19 cellular contexts compared by ENCODE assay signal in genomic region chr7:1298051-1298937, GRCh38.
"Had no signal": no experiment of that assay in that cellular context is flagged by ENCODE, and none has a peak within 500 bp of the region (broad histone marks: within the 10 kb centered on the region; RNA-seq: fewer than 3 reads in every experiment).

No MANE protein-coding gene starts in this region.

- H3K4me3 ChIP-seq: ascending aorta, esophagus muscularis mucosa, gastroesophageal sphincter, sigmoid colon, stomach, upper lobe of left lung had no signal

- H3K9ac ChIP-seq: parathyroid adenoma had no signal

- H3K36me3 ChIP-seq: ascending aorta, esophagus muscularis mucosa, gastroesophageal sphincter, sigmoid colon, stomach, upper lobe of left lung had no signal

- H3K27ac ChIP-seq: ascending aorta, esophagus muscularis mucosa, gastroesophageal sphincter, parathyroid adenoma, sigmoid colon, stomach, upper lobe of left lung had no signal

- DNase-seq: activated CD4-positive, alpha-beta T cell treated with anti-CD3 and anti-CD28 coated beads for 48 hours; activated CD4-positive, CD25-positive, alpha-beta regulatory T cell; activated CD8-positive, alpha-beta T cell treated with anti-CD3 and anti-CD28 coated beads for 36 hours; activated naive CD4-positive, alpha-beta T cell treated with anti-CD3 and anti-CD28 coated beads for 36 hours; activated T-cell treated with anti-CD3 and anti-CD28 coated beads, Interleukin-2, amount 50 U/mL, for 24 hours; cerebellar nuclear complex; effector CD4-positive, alpha-beta T cell; left cardiac atrium; mammary epithelial cell; midbrain; sigmoid colon; stimulated activated CD4-positive, alpha-beta T cell treated with anti-CD3 and anti-CD28 coated beads, Interleukin-4, amount 100 ng/mL, for 24 hours; stomach; T-cell had no signal

- H2AFZ ChIP-seq: parathyroid adenoma had no signal

- H3K4me1 ChIP-seq: ascending aorta, parathyroid adenoma, stomach, upper lobe of left lung had no signal

- ATAC-seq: activated CD8-positive, alpha-beta T cell treated with anti-CD3 and anti-CD28 coated beads for 36 hours; gastroesophageal sphincter; left cardiac atrium; T-cell had no signal

- H3K9me3 ChIP-seq: ascending aorta, esophagus muscularis mucosa, gastroesophageal sphincter, sigmoid colon, stomach, upper lobe of left lung had no signal
